In genomic region chr1:170414989-170415733, GRCh38 we compare ENCODE assay signal across 12 cellular contexts.
DNase-seq lines count a peak whose midpoint lies in the region; ATAC-seq and TF ChIP-seq lines count a peak whose summit lies in the region.
"Had no signal": no experiment of that assay in that cellular context is flagged by ENCODE, and none has a peak within 500 bp of the region (broad histone marks: within the 10 kb centered on the region; RNA-seq: fewer than 3 reads in every experiment).

No MANE protein-coding gene starts in this region.

- peaks cover 7% of the 10 kb centered on the region for H3K4me1 ChIP-seq in psoas muscle

- no peaks in the 10 kb centered on the region for H3K27me3 ChIP-seq in psoas muscle (ENCODE audit: insufficient read depth in 3 of 3, low read length in 2 of 3)

- TF ChIP-seq CTCF in psoas muscle (IDR thresholded peaks at IDR 0.05) (no peak), omental fat pad (IDR thresholded peaks at IDR 0.05) (no peak)

- no peak overlapping the region for H3K9ac ChIP-seq in SK-N-MC (ENCODE audit: insufficient read length)

- H3K27ac ChIP-seq in SK-N-MC (no peak overlapping the region), psoas muscle (peak overlapping the region; percentile 46)
- H3K27ac ChIP-seq: VCaP had no signal

- no peak for ATAC-seq in psoas muscle
- no peak for ATAC-seq in GM21367 (IDR thresholded peaks at IDR 0.05; ENCODE audit: unreplicated experiment)
- ATAC-seq in GM21529 (IDR thresholded peaks at IDR 0.05; ENCODE audit: unreplicated experiment): no peak
- ATAC-seq in omental fat pad (ENCODE audit: low FRiP score): no peak

- H3K36me3 ChIP-seq in SK-N-MC (ENCODE audit: insufficient read depth, low read length) (no peaks in the 10 kb centered on the region), psoas muscle (ENCODE audit: insufficient read depth in 1 of 2, low read depth in 1 of 2) (no peaks in the 10 kb centered on the region)

- intact Hi-C loops in psoas muscle (cut with DNase I): no loop called here

- 35 to 41% (median 38%) methylated on average over 3 of the region's 3 CpGs for WGBS in psoas muscle, 3 donors

- H3K9me3 ChIP-seq in SK-N-MC (ENCODE audit: low read depth, low read length) (no peaks in the 10 kb centered on the region), psoas muscle (no peaks in the 10 kb centered on the region)

- peak overlapping the region; percentile 35 for H3K4me3 ChIP-seq in SK-N-MC
- no peak overlapping the region for H3K4me3 ChIP-seq in psoas muscle

- DNase-seq in AG08396 (ENCODE audit: low spot score) (peak; percentile 34), SK-N-MC (ENCODE audit: low read depth, low spot score) (no peak), fibroblast of the conjunctiva (ENCODE audit: low read depth) (peak; percentile 24), psoas muscle (no peak), omental fat pad (ENCODE audit: low spot score) (no peak), NCI-H1417 (lab: John Stamatoyannopoulos, UW) (no peak)
- DNase-seq: activated gamma-delta T cell, hypothalamus, small intestine had no signal

Comparison
In these comparisons a context has a peak if more than half of its experiments do, and no peak if none do; other contexts are left out.
1. DNase-seq: peak in AG08396 (single experiment) and fibroblast of the conjunctiva (single experiment); none in SK-N-MC (single experiment), psoas muscle (0 of 2), omental fat pad (single experiment) and NCI-H1417 (0 of 3).